ENCODE assay signal across 8 cellular contexts in the genomic region with DNA sequence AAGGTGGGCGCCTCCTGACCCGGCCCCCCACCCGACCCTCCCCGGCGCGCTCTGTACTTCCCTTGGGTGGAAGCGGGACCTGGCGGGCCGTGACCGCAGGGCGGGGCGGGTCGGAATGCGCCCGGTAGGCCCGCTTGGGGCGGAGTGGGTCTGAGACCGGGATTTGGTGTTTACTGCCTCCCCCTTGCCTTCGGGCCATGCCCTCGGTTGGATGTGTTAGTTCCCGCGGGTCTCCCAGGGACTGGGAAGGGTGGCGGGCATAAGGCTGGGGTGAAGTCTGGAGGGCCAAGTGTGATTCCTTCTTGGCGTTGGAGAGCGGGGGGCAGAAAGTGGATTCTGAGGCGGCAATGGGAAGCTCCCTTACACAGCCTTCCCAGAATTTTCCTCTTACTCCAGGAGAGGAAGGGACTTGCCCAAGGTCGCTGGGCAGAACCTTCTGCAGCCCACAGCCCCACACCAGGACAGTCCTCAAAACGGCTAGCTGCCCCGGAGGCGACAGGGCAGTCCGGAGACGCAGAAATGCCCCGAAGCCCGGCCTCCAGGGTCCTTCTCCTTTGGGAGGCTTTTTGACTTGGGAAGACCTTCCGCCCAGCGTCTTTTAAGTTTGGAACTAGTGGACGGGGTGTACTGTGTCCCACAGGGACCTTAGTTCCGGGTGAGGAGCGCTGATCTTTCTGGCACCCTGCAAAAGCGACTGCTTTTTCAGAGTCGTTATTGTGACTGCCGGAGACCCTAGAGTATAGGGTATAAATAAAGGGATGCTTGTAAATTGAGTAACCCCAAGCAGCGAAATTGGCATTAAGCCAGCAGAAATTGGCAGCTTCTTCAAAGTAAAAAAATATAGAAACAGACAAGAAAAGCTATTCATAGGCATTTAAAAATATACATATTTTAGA. TPM values are rescaled to one million over a fixed set of nuclear protein-coding genes. Genes with fewer than 3 reads are reported as not detected.
DNase-seq lines count a peak whose midpoint lies in the region; ATAC-seq lines count a peak whose summit lies in the region.

No MANE protein-coding gene starts in this region.

- H2BK120ac ChIP-seq in trophoblast cell (ENCODE audit: insufficient read depth, low read length, poor library complexity), result peak overlapping the region; percentile 72

- peak overlapping the region; percentile 70 for H3K27ac ChIP-seq in trophoblast cell (ENCODE audit: low read depth, low read length)

- H3K27ac Mint-ChIP-seq in activated naive CD4-positive, alpha-beta T cell treated with anti-CD3 and anti-CD28 coated beads, Interleukin-2, amount 50 U/mL, for 72 hours, result peak overlapping the region in 1 of 2 donors; percentile 36

- H3K4me3 ChIP-seq in trophoblast cell (ENCODE audit: low read depth, low read length), result peak overlapping the region; percentile 93

- no peak overlapping the region for H2BK12ac ChIP-seq in trophoblast cell (ENCODE audit: low read length)

- H3K14ac ChIP-seq in trophoblast cell (ENCODE audit: low read length), result peak overlapping the region; percentile 76

- H3K79me2 ChIP-seq in trophoblast cell (ENCODE audit: control insufficient read depth, insufficient read depth, low read length, poor library complexity), result peaks cover 18% of the 10 kb centered on the region

- H3K4me1 ChIP-seq in trophoblast cell (ENCODE audit: control insufficient read depth in 1 of 2, insufficient read depth in 2 of 2, low read length in 2 of 2), result peaks cover 4 to 5% of the 10 kb centered on the region in 2 experiments

- DNase-seq in AG08395 (ENCODE audit: low spot score), result peak; percentile 50
- DNase-seq in NCI-H345 (lab: John Stamatoyannopoulos, UW), result peak; percentile 59
- peak in 1 of 2 donors; percentile 28 for DNase-seq in activated naive CD4-positive, alpha-beta T cell treated with anti-CD3 and anti-CD28 coated beads, Interleukin-2, amount 50 U/mL, for 72 hours (ENCODE audit: low spot score in 2 of 2)
- DNase-seq in head of caudate nucleus, result peak in 23 of 42 donors; percentile 8 to 56 (median 21)
- peak; percentile 71 to 83 for DNase-seq in trophoblast cell
- DNase-seq in cortex of kidney (lab: John Stamatoyannopoulos, UW), result no peak

- peaks cover 16 to 34% of the 10 kb centered on the region in 2 donors for H3K36me3 Mint-ChIP-seq in activated naive CD4-positive, alpha-beta T cell treated with anti-CD3 and anti-CD28 coated beads, Interleukin-2, amount 50 U/mL, for 72 hours

- WGBS in trophoblast cell (ENCODE audit: extremely low coverage, insufficient coverage, insufficient read length), result no CpG with 5 or more reads among the region's 43 CpGs

- H3K36me3 ChIP-seq in trophoblast cell (ENCODE audit: control insufficient read depth in 1 of 2, insufficient read depth in 2 of 2, low read length in 2 of 2), result peaks cover 0 to 3% of the 10 kb centered on the region in 2 experiments

- H3K27me3 ChIP-seq in trophoblast cell (ENCODE audit: insufficient read depth, low read length), result no peaks in the 10 kb centered on the region

- H3K18ac ChIP-seq in trophoblast cell (ENCODE audit: low read length), result peak overlapping the region; percentile 86

- H3K9me3 Mint-ChIP-seq in activated naive CD4-positive, alpha-beta T cell treated with anti-CD3 and anti-CD28 coated beads, Interleukin-2, amount 50 U/mL, for 72 hours, result peaks cover 5 to 25% of the 10 kb centered on the region in 2 donors

- H4K8ac ChIP-seq in trophoblast cell (ENCODE audit: low read depth, low read length), result peak overlapping the region; percentile 70

- H3K4me2 ChIP-seq in trophoblast cell (ENCODE audit: low read length), result peak overlapping the region; percentile 78

- H3K9me3 ChIP-seq in trophoblast cell (ENCODE audit: insufficient read depth, low read depth, low read length), result peaks cover 1% of the 10 kb centered on the region

- H3K23ac ChIP-seq in trophoblast cell (ENCODE audit: low read length), result no peak overlapping the region

- H3K9ac ChIP-seq in trophoblast cell (ENCODE audit: low read length), result peak overlapping the region; percentile 92

- peak overlapping the region; percentile 53 for H2BK5ac ChIP-seq in trophoblast cell (ENCODE audit: low read depth, low read length, poor library complexity)

- H3K79me1 ChIP-seq in trophoblast cell (ENCODE audit: low read length), result peaks cover 14% of the 10 kb centered on the region

- peak overlapping the region; percentile 69 for H2AFZ ChIP-seq in trophoblast cell (ENCODE audit: insufficient read depth, low read length, poor library complexity)

- H4K91ac ChIP-seq in trophoblast cell (ENCODE audit: low read depth, low read length), result peak overlapping the region; percentile 62

- intact Hi-C loops in head of caudate nucleus (cut with DNase I), result no loop called here

- H4K12ac ChIP-seq in trophoblast cell (ENCODE audit: low read depth, low read length), result peak overlapping the region; percentile 55

- H2AK5ac ChIP-seq in trophoblast cell (ENCODE audit: low read length), result peak overlapping the region; percentile 13

- ATAC-seq in GM18498 (IDR thresholded peaks at IDR 0.05; ENCODE audit: unreplicated experiment) (peak; percentile 39), HG02840 (IDR thresholded peaks at IDR 0.05; ENCODE audit: low FRiP score, unreplicated experiment) (peak; percentile 36)
- ATAC-seq in activated naive CD4-positive, alpha-beta T cell treated with anti-CD3 and anti-CD28 coated beads, Interleukin-2, amount 50 U/mL, for 72 hours, result peak; percentile 42 to 53

- H3K4ac ChIP-seq in trophoblast cell (ENCODE audit: low read depth, low read length), result peak overlapping the region; percentile 78

RNA-seq across cellular contexts. Expression of gene SWAP70, which starts 0.6 kb away (rescaled TPM):
- total RNA-seq in activated naive CD4-positive, alpha-beta T cell treated with anti-CD3 and anti-CD28 coated beads, Interleukin-2, amount 50 U/mL, for 72 hours, result 1 to 10 TPM; 4.1 to 9.2 TPM
- polyA plus RNA-seq in trophoblast cell (2013), result 70.7 and 73.1 TPM in 2 replicates
